23 cellular contexts compared by ENCODE assay signal in the genomic region with DNA sequence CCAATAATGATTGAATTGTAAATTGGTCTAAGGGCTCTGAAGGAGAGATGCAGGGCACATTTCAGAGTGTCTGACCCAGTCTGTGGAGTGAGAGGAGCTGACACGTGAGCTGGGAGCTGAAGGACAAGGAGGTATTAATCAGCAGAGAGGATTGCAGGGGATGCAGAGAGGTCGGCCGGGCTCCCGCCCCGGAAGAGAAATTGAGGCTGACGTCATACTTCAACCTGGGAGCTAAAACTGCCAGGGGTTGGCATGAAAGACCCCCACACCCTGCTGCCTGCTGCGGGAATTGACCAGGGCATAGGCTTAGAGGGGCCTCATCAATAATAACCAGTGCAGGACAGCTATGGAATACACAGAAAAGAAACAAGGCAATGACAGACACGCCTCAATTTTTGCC. TPM values are rescaled to one million over a fixed set of nuclear protein-coding genes. Genes with fewer than 3 reads are reported as not detected.
DNase-seq lines count a peak whose midpoint lies in the region; ATAC-seq and TF ChIP-seq lines count a peak whose summit lies in the region.
"Had no signal": no experiment of that assay in that cellular context is flagged by ENCODE, and none has a peak within 500 bp of the region (broad histone marks: within the 10 kb centered on the region; RNA-seq: fewer than 3 reads in every experiment).

No MANE protein-coding gene starts in this region.

- H3K27ac ChIP-seq in neuronal stem cell (replicated peaks; ENCODE audit: low read length) = no peak overlapping the region
- H3K27ac ChIP-seq: A549; BLaER1 treated with 17β-estradiol and CSF1 and Interleukin-3, amounts not matched to agents 10 nM and 100 nM had no signal

- H3K4me3 Mint-ChIP-seq in brain = no peak overlapping the region
- H3K4me3 Mint-ChIP-seq: CD14-positive monocyte; CD4-positive, alpha-beta T cell; CD8-positive, alpha-beta memory T cell had no signal

- H3K4me1 Mint-ChIP-seq in brain = peaks cover 38% of the 10 kb centered on the region
- H3K4me1 Mint-ChIP-seq: CD14-positive monocyte; CD8-positive, alpha-beta memory T cell had no signal

- H3K79me1 ChIP-seq in neuronal stem cell (ENCODE audit: low read depth, low read length) = no peaks in the 10 kb centered on the region

- H3K4ac ChIP-seq in neuronal stem cell (ENCODE audit: low read length) = no peak overlapping the region

- H3K4me2 ChIP-seq in neuronal stem cell (ENCODE audit: insufficient read depth, low read length, poor library complexity, severe bottlenecking) = no peak overlapping the region
- H3K4me2 ChIP-seq: A549; BLaER1 treated with 17β-estradiol and CSF1 and Interleukin-3, amounts not matched to agents 10 nM and 100 nM had no signal

- peaks cover 0 to 13% of the 10 kb centered on the region in 2 donors for H3K4me1 ChIP-seq in neuronal stem cell (ENCODE audit: control insufficient read depth in 2 of 2, insufficient read depth in 1 of 2, low read depth in 1 of 2, low read length in 2 of 2)
- H3K4me1 ChIP-seq: A549, BE2C had no signal

- peaks cover 30% of the 10 kb centered on the region for H3K36me3 Mint-ChIP-seq in brain
- H3K36me3 Mint-ChIP-seq: CD14-positive monocyte; CD8-positive, alpha-beta memory T cell had no signal

- H3K9me3 ChIP-seq in neuronal stem cell (replicated peaks in 1 of 2; ENCODE audit: control insufficient read depth in 2 of 2, insufficient read depth in 1 of 2, low read depth in 1 of 2, low read length in 2 of 2) = peaks cover 3 to 6% of the 10 kb centered on the region in 2 donors
- H3K9me3 ChIP-seq: BE2C had no signal

- no peak overlapping the region for H2BK120ac ChIP-seq in neuronal stem cell (ENCODE audit: low read depth, low read length)

- no peaks in the 10 kb centered on the region for H3K27me3 ChIP-seq in neuronal stem cell (ENCODE audit: control insufficient read depth in 3 of 3, insufficient read depth in 3 of 3, low read depth in 1 of 3, low read length in 3 of 3)
- H3K27me3 ChIP-seq: BE2C; BLaER1 treated with 17β-estradiol and CSF1 and Interleukin-3, amounts not matched to agents 10 nM and 100 nM had no signal

- H3K23ac ChIP-seq in neuronal stem cell (ENCODE audit: low read depth, low read length, poor library complexity) = no peak overlapping the region

- no peak overlapping the region for H4K91ac ChIP-seq in neuronal stem cell (ENCODE audit: low read depth, low read length, poor library complexity)

- H3K18ac ChIP-seq in neuronal stem cell (ENCODE audit: low read length) = peak overlapping the region; percentile 23

- no peak overlapping the region for H2BK5ac ChIP-seq in neuronal stem cell (ENCODE audit: low read length)

- WGBS in neuronal stem cell (ENCODE audit: extremely low coverage in 2 of 2, insufficient read length in 2 of 2, insufficient replicate concordance in 1 of 2), 2 donors = no CpG with 5 or more reads among the region's 8 CpGs

- peaks cover 0 to 2% of the 10 kb centered on the region in 2 donors for H3K36me3 ChIP-seq in neuronal stem cell (replicated peaks in 1 of 2; ENCODE audit: control insufficient read depth in 2 of 2, insufficient read depth in 2 of 2, low read length in 2 of 2)
- H3K36me3 ChIP-seq: BE2C had no signal

- peak overlapping the region; percentile 7 for H2BK15ac ChIP-seq in neuronal stem cell (ENCODE audit: low read length)

- no peak overlapping the region for H2BK12ac ChIP-seq in neuronal stem cell (ENCODE audit: low read length)

- H2AFZ ChIP-seq in neuronal stem cell (ENCODE audit: low read length) = no peak overlapping the region

- peak; percentile 13 for DNase-seq in ELR (ENCODE audit: low read depth)
- peak; percentile 27 for DNase-seq in M059J (ENCODE audit: low read depth)
- no peak for DNase-seq in neuronal stem cell (ENCODE audit: low spot score)
- DNase-seq in activated CD4-positive, CD25-positive, alpha-beta regulatory T cell treated with anti-CD3 and anti-CD28 coated beads, Interleukin-2, amount 50 U/mL, for 72 hours = no peak
- no peak for DNase-seq in NCI-H128 (lab: John Stamatoyannopoulos, UW; ENCODE audit: unreplicated experiment)
- DNase-seq: 8988T; ACHN; AML-193; BE2C; CD4-positive, alpha-beta T cell; CD8-positive, alpha-beta memory T cell; DMS 273 treated with DMSO at 0.1 percent for 48 hours; DMS79; EL; GF-D8; GOT3; HCEC 1CT had no signal

- peaks cover 14 to 40% (median 22%) of the 10 kb centered on the region in 5 experiments for H3K9me3 Mint-ChIP-seq in brain

- H4K8ac ChIP-seq in neuronal stem cell (ENCODE audit: low read depth, low read length) = no peak overlapping the region

- no peak overlapping the region for H3K9ac ChIP-seq in neuronal stem cell (ENCODE audit: low read depth, low read length, poor library complexity)
- H3K9ac ChIP-seq: BLaER1 treated with 17β-estradiol and CSF1 and Interleukin-3, amounts not matched to agents 10 nM and 100 nM had no signal

- H3K27me3 Mint-ChIP-seq in brain = no peaks in the 10 kb centered on the region

- H3K14ac ChIP-seq in neuronal stem cell (ENCODE audit: low read length) = no peak overlapping the region

- no peak overlapping the region for H2AK5ac ChIP-seq in neuronal stem cell (ENCODE audit: low read depth, low read length)

- no peak for TF ChIP-seq CTCF in brain (conservative IDR thresholded peaks at IDR 0.05)

- H3K4me3 ChIP-seq in neuronal stem cell (ENCODE audit: low read length in 2 of 2) = no peak overlapping the region
- H3K4me3 ChIP-seq: A549; BLaER1 treated with 17β-estradiol and CSF1 and Interleukin-3, amounts not matched to agents 10 nM and 100 nM had no signal

- ATAC-seq in GM18858 (IDR thresholded peaks at IDR 0.05; ENCODE audit: unreplicated experiment) = no peak
- ATAC-seq: A549 had no signal

- H3K27ac Mint-ChIP-seq in brain = peak overlapping the region in 3 of 5 experiments; percentile 2 to 74 (median 33)
- H3K27ac Mint-ChIP-seq: CD4-positive, alpha-beta T cell; CD8-positive, alpha-beta memory T cell had no signal

RNA-seq across cellular contexts. Expression of a gene that starts 53.6 kb away (rescaled TPM):
- not detected in 2 replicates for total RNA-seq in M059J (2014; rRNA removed; shearing (Covaris generic))
- polyA plus RNA-seq in brain (ENCODE audit: insufficient read depth, low read depth, low replicate concordance) = not detected
- 21.0 TPM for polyA plus RNA-seq in neuronal stem cell (2013, experiment 1 of 2)
- polyA plus RNA-seq in neuronal stem cell (2013, experiment 2 of 2) = 19.5 TPM
- total RNA-seq: CD4-positive, alpha-beta T cell; CD8-positive, alpha-beta memory T cell; G401 had no signal
- polyA plus RNA-seq: CD14-positive monocyte; CD8-positive, alpha-beta memory T cell had no signal

Comparison
In these comparisons a context has a peak if more than half of its experiments do, and no peak if none do; other contexts are left out.
1. DNase-seq: peak in ELR (single experiment) and M059J (single experiment); none in neuronal stem cell (single experiment), activated CD4-positive, CD25-positive, alpha-beta regulatory T cell treated with anti-CD3 and anti-CD28 coated beads, Interleukin-2, amount 50 U/mL, for 72 hours (single experiment) and NCI-H128 (single experiment).